ENCODE assay signal across 20 cellular contexts in the genomic region with DNA sequence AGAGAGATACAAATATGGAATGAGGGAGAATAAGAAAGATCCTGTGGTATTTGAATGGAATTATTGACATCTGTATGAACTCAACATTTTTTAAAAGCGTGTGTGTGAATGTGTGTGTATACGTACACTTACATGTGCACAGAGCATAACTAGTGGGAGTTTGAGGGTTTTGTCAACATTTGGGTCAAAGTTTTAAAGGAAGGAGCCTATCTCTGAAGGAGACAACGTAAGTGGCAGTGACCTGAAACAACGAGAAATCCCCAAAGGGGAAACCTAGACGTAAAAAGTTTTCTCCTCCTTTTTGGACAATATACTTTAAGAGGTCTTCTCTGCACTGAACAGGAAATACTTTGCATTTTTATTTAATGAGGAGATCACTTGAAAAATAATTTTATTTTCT.
"Had no signal": no experiment of that assay in that cellular context is flagged by ENCODE, and none has a peak within 500 bp of the region (broad histone marks: within the 10 kb centered on the region; RNA-seq: fewer than 3 reads in every experiment).

No MANE protein-coding gene starts in this region.

- H3K4me3 Mint-ChIP-seq: activated CD4-positive, alpha-beta memory T cell treated with anti-CD3 and anti-CD28 coated beads for 36 hours; activated CD8-positive, alpha-beta memory T cell treated with anti-CD3 and anti-CD28 coated beads, Interleukin-2, amount 10 ng/mL, durations not matched to agents 7 days and 5 days; activated naive CD4-positive, alpha-beta T cell treated with anti-CD3 and anti-CD28 coated beads, Interleukin-2, amount 50 U/mL, for 24 hours; activated T-cell treated with anti-CD3 and anti-CD28 coated beads, Interleukin-2, amount 50 U/mL, for 24 hours had no signal

- ATAC-seq: activated CD8-positive, alpha-beta memory T cell treated with anti-CD3 and anti-CD28 coated beads, Interleukin-2, amount 10 ng/mL, durations not matched to agents 7 days and 5 days; esophagus mucosa; left colon; lower lobe of right lung; pancreas had no signal

- H3K36me3 Mint-ChIP-seq: activated CD4-positive, alpha-beta memory T cell treated with anti-CD3 and anti-CD28 coated beads for 36 hours had no signal

- H3K9me3 Mint-ChIP-seq: activated T-cell treated with anti-CD3 and anti-CD28 coated beads, Interleukin-2, amount 50 U/mL, for 24 hours had no signal

- H3K27ac Mint-ChIP-seq: activated CD4-positive, alpha-beta memory T cell treated with anti-CD3 and anti-CD28 coated beads for 36 hours; activated CD8-positive, alpha-beta memory T cell treated with anti-CD3 and anti-CD28 coated beads, Interleukin-2, amount 10 ng/mL, durations not matched to agents 7 days and 5 days; activated naive CD4-positive, alpha-beta T cell treated with anti-CD3 and anti-CD28 coated beads, Interleukin-2, amount 50 U/mL, for 24 hours; activated T-cell treated with anti-CD3 and anti-CD28 coated beads, Interleukin-2, amount 50 U/mL, for 24 hours had no signal

- DNase-seq: activated CD4-positive, alpha-beta memory T cell treated with anti-CD3 and anti-CD28 coated beads for 36 hours; activated CD4-positive, alpha-beta T cell treated with anti-CD3 and anti-CD28 coated beads for 1 hour; activated CD8-positive, alpha-beta memory T cell treated with anti-CD3 and anti-CD28 coated beads, Interleukin-2, amount 10 ng/mL, durations not matched to agents 7 days and 5 days; activated effector memory CD4-positive, alpha-beta T cell treated with Interleukin-2 at 50 U/mL for 16 hours; activated T-cell treated with anti-CD3 and anti-CD28 coated beads, Interleukin-2, amount 50 U/mL, for 24 hours; amniotic stem cell; caudate nucleus; colonic mucosa; left colon; lower lobe of right lung; midbrain; pancreas; retina; stimulated activated CD4-positive, alpha-beta T cell treated with anti-CD3 and anti-CD28 coated beads, Interleukin-2, amount 100 ng/mL, for 48 hours; stimulated activated naive CD4-positive, alpha-beta T cell; substantia nigra; T1000; uterus had no signal

- H3K27me3 Mint-ChIP-seq: activated CD4-positive, alpha-beta memory T cell treated with anti-CD3 and anti-CD28 coated beads for 36 hours; activated CD8-positive, alpha-beta memory T cell treated with anti-CD3 and anti-CD28 coated beads, Interleukin-2, amount 10 ng/mL, durations not matched to agents 7 days and 5 days; activated naive CD4-positive, alpha-beta T cell treated with anti-CD3 and anti-CD28 coated beads, Interleukin-2, amount 50 U/mL, for 24 hours; activated T-cell treated with anti-CD3 and anti-CD28 coated beads, Interleukin-2, amount 50 U/mL, for 24 hours had no signal
